In genomic region chr18:60872434-60872833, GRCh38 we compare ENCODE assay signal across 5 cellular contexts.
"Had no signal": no experiment of that assay in that cellular context is flagged by ENCODE, and none has a peak within 500 bp of the region (broad histone marks: within the 10 kb centered on the region; RNA-seq: fewer than 3 reads in every experiment).

No MANE protein-coding gene starts in this region.

- DNase-seq: H9, HCEC 1CT, IMR-90 had no signal

- H3K4me3 ChIP-seq: GM23338, K562 had no signal

- H3K4me3 Mint-ChIP-seq: GM23338, H9 had no signal

- H3K27ac Mint-ChIP-seq: GM23338, H9 had no signal

- H2AFZ ChIP-seq: GM23338 had no signal

- H3K4me2 ChIP-seq: GM23338 had no signal

- H3K9me3 Mint-ChIP-seq: GM23338, H9 had no signal
